ENCODE assay signal across 9 cellular contexts in genomic region chr22:36333632-36334031, GRCh38. TPM values are rescaled to one million over a fixed set of nuclear protein-coding genes. Genes with fewer than 3 reads are reported as not detected.
A peak's percentile ranks its signal among the peaks of the same experiment; 100 is the strongest.
DNase-seq lines count a peak whose midpoint lies in the region; ATAC-seq and TF ChIP-seq lines count a peak whose summit lies in the region.
"Had no signal": no experiment of that assay in that cellular context is flagged by ENCODE, and none has a peak within 500 bp of the region (broad histone marks: within the 10 kb centered on the region; RNA-seq: fewer than 3 reads in every experiment).

No MANE protein-coding gene starts in this region.

- no peak for ATAC-seq in HG02840 (IDR thresholded peaks at IDR 0.05; ENCODE audit: low FRiP score, unreplicated experiment)

- H3K36me3 ChIP-seq in hepatocyte (replicated peaks; ENCODE audit: insufficient read depth, low read depth) (no peaks in the 10 kb centered on the region), spleen (peaks cover 0 to 89% (median 56%) of the 10 kb centered on the region in 6 donors), HAP-1 (replicated peaks) (peaks cover 60% of the 10 kb centered on the region)

- H3K27ac ChIP-seq in hepatocyte: peak overlapping the region; percentile 97
- H3K27ac ChIP-seq in spleen: peak overlapping the region; percentile 89 to 97 (median 94)
- H3K27ac ChIP-seq: WERI-Rb-1 had no signal

- intact Hi-C loops in activated CD4-positive, alpha-beta memory T cell treated with anti-CD3 and anti-CD28 coated beads for 36 hours (cut with micrococcal nuclease): loop anchor here (1.0 to 5.0 kb wide), 6 partner anchors 11 to 195 kb away; partner anchors contain the start of gene EIF3D
- intact Hi-C loops in spleen (cut with DNase I; ENCODE audit: low total_unique reads): loop anchor here (10.0 kb wide), 1 partner anchor 51 kb away; the partner anchor contains the start of gene MYH9

- peak overlapping the region; percentile 99 for H3K27ac Mint-ChIP-seq in activated CD4-positive, alpha-beta memory T cell treated with anti-CD3 and anti-CD28 coated beads for 36 hours

- no peak for TF ChIP-seq CTCF in hepatocyte (IDR thresholded peaks at IDR 0.05; ENCODE audit: poor library complexity)
- TF ChIP-seq CTCF in spleen (IDR thresholded peaks at IDR 0.05 in 8 of 11, conservative IDR thresholded peaks at IDR 0.05 in 3 of 11): no peak

- DNase-seq in HT-29 (ENCODE audit: low spot score) (peak; percentile 77), hepatocyte (ENCODE audit: low spot score) (peak; percentile 46), spleen (no peak), GM03348 (ENCODE audit: low spot score) (no peak), activated gamma-delta T cell treated with Interleukin-2 at 50 U/mL for 16 hours (no peak), HAP-1 (ENCODE audit: low spot score in 2 of 2) (no peak)
- no peak for DNase-seq in activated CD4-positive, alpha-beta memory T cell treated with anti-CD3 and anti-CD28 coated beads for 36 hours
- DNase-seq: WERI-Rb-1 had no signal

- H3K27me3 Mint-ChIP-seq in activated CD4-positive, alpha-beta memory T cell treated with anti-CD3 and anti-CD28 coated beads for 36 hours: no peaks in the 10 kb centered on the region

- WGBS in hepatocyte (ENCODE audit: low lambda C conversion rate, missing lambda C conversion rate): 45% methylated on average over 4 of the region's 4 CpGs
- WGBS in spleen, 5 donors: 28 to 50% (median 40%) methylated on average over 4 of the region's 4 CpGs

- POLR2A ChIA-PET in activated CD4-positive, alpha-beta memory T cell treated with anti-CD3 and anti-CD28 coated beads for 36 hours (lab: Charles Lee): interaction anchor here (0.7 to 5.2 kb wide), 16 partner anchors 9 to 177 kb away, joined by 3 to 39 read pairs (median 8); partner anchors contain the start of genes MYH9 and TXN2

- H3K4me3 ChIP-seq in hepatocyte: no peak overlapping the region
- H3K4me3 ChIP-seq in spleen: peak overlapping the region in 1 of 8 donors; percentile 59
- H3K4me3 ChIP-seq in HAP-1: no peak overlapping the region

- TF ChIP-seq POLR2A in spleen (IDR thresholded peaks at IDR 0.05): no peak

- H3K4me1 Mint-ChIP-seq in activated CD4-positive, alpha-beta memory T cell treated with anti-CD3 and anti-CD28 coated beads for 36 hours (ENCODE audit: low read depth): peaks cover 98% of the 10 kb centered on the region

- no peaks in the 10 kb centered on the region for H3K9me2 ChIP-seq in hepatocyte (replicated peaks; ENCODE audit: insufficient read depth)

- peaks cover 87% of the 10 kb centered on the region for H3K36me3 Mint-ChIP-seq in activated CD4-positive, alpha-beta memory T cell treated with anti-CD3 and anti-CD28 coated beads for 36 hours

- H3K4me1 ChIP-seq in hepatocyte (ENCODE audit: insufficient read depth) (peaks cover 69% of the 10 kb centered on the region), spleen (peaks cover 100% of the 10 kb centered on the region in 6 donors), HAP-1 (peaks cover 5% of the 10 kb centered on the region)

- no peaks in the 10 kb centered on the region for H3K9me3 ChIP-seq in hepatocyte (ENCODE audit: low read depth)
- H3K9me3 ChIP-seq in spleen: no peaks in the 10 kb centered on the region
- H3K9me3 ChIP-seq in HAP-1: no peaks in the 10 kb centered on the region

- H3K27me3 ChIP-seq in hepatocyte (no peaks in the 10 kb centered on the region), spleen (replicated peaks in 1 of 7) (no peaks in the 10 kb centered on the region), HAP-1 (ENCODE audit: low read depth) (no peaks in the 10 kb centered on the region)

- H4K20me1 ChIP-seq in hepatocyte (ENCODE audit: insufficient read depth, poor library complexity, severe bottlenecking): peaks cover 14% of the 10 kb centered on the region

- CTCF ChIA-PET in activated CD4-positive, alpha-beta memory T cell treated with anti-CD3 and anti-CD28 coated beads for 36 hours (lab: Charles Lee): interaction anchor here (0.5 to 5.5 kb wide), 15 partner anchors 10 to 137 kb away, joined by 3 to 34 read pairs (median 6); no protein-coding TSS in a partner anchor

- in situ Hi-C loops in HAP-1 (cut with MboI; ENCODE audit: low sequenced_read_pairs): no loop called here

- H3K79me2 ChIP-seq in hepatocyte: peaks cover 89% of the 10 kb centered on the region

- peak overlapping the region; percentile 75 for H3K4me3 Mint-ChIP-seq in activated CD4-positive, alpha-beta memory T cell treated with anti-CD3 and anti-CD28 coated beads for 36 hours

- no peak overlapping the region for H2AFZ ChIP-seq in hepatocyte

- H3K4me2 ChIP-seq in hepatocyte: peak overlapping the region; percentile 42

- H3K9me3 Mint-ChIP-seq in activated CD4-positive, alpha-beta memory T cell treated with anti-CD3 and anti-CD28 coated beads for 36 hours: no peaks in the 10 kb centered on the region

RNA-seq across cellular contexts. Expression of gene MYH9, which starts 54.1 kb away (rescaled TPM):
- 258 and 259 TPM in 2 replicates for total RNA-seq in HT-29 (2014; rRNA removed; shearing (Covaris generic))
- 100 to 1,000 TPM; 712 to 720 TPM for total RNA-seq in activated CD4-positive, alpha-beta memory T cell treated with anti-CD3 and anti-CD28 coated beads for 36 hours
- total RNA-seq in hepatocyte (149 and 188 TPM in 2 replicates), spleen (1,000 to 10,000 TPM in 4 of 7 donors, 100 to 1,000 TPM in 3; 575 to 1,376 (median 1,013) TPM)
- polyA plus RNA-seq in hepatocyte (125 and 140 TPM in 2 replicates), spleen (100 to 1,000 TPM in 1 of 3 donors, 10 to 100 TPM in 2; 59.8 to 166 (median 71.1) TPM)

Comparison
In these comparisons a context has a peak if more than half of its experiments do, and no peak if none do; other contexts are left out.
1. DNase-seq: peak in HT-29 (single experiment) and hepatocyte (single experiment); none in activated CD4-positive, alpha-beta memory T cell treated with anti-CD3 and anti-CD28 coated beads for 36 hours (single experiment), spleen (single experiment), GM03348 (single experiment), activated gamma-delta T cell treated with Interleukin-2 at 50 U/mL for 16 hours (single experiment) and HAP-1 (0 of 2).